In the genomic region with DNA sequence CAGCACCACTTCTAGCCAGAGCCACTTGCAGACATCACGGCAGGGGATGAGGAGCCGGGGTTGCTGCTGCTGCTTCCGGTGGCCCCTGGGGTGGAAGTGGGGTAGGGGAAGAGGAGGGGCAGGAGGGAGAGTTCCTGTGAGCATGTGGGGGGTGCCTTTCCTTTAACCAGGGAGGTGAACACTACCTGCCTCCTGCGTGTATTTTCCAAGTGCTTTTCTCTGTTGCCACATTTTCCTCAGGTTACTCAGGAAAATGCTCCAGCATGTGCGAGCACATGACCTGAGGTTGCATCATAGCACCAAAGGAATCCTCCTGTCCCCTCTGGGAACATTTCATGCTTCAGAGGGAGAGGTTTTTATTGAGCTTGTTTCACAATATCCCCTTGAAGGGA, we compare ENCODE assay signal across 8 cellular contexts. TPM values are rescaled to one million over a fixed set of nuclear protein-coding genes. Genes with fewer than 3 reads are reported as not detected.
A peak's percentile ranks its signal among the peaks of the same experiment; 100 is the strongest.
DNase-seq lines count a peak whose midpoint lies in the region; ATAC-seq and TF ChIP-seq lines count a peak whose summit lies in the region.

No MANE protein-coding gene starts in this region.

- H3K27ac Mint-ChIP-seq in HFFc6: peak overlapping the region; percentile 75
- H3K27ac Mint-ChIP-seq in endothelial cell (ENCODE audit: unreplicated experiment): peak overlapping the region; percentile 97
- H3K27ac Mint-ChIP-seq in natural killer cell treated with Interleukin-12 subunit alpha and Interleukin-12 subunit beta and Interleukin-15 and Interleukin-18, amount 100 ng/mL, for 72 hours: peak overlapping the region; percentile 89 to 96

- H3K4me1 Mint-ChIP-seq in HFFc6 (ENCODE audit: low read depth): peaks cover 18% of the 10 kb centered on the region
- H3K4me1 Mint-ChIP-seq in endothelial cell (ENCODE audit: unreplicated experiment): peaks cover 26% of the 10 kb centered on the region
- peaks cover 14 to 17% of the 10 kb centered on the region in 2 donors for H3K4me1 Mint-ChIP-seq in natural killer cell treated with Interleukin-12 subunit alpha and Interleukin-12 subunit beta and Interleukin-15 and Interleukin-18, amount 100 ng/mL, for 72 hours (ENCODE audit: low read depth in 2 of 2)

- peak; percentile 77 to 87 for ATAC-seq in natural killer cell treated with Interleukin-12 subunit alpha and Interleukin-12 subunit beta and Interleukin-15 and Interleukin-18, amount 100 ng/mL, for 72 hours
- ATAC-seq in HG02973 (IDR thresholded peaks at IDR 0.05; ENCODE audit: unreplicated experiment): no peak
- no peak for ATAC-seq in GM21825 (IDR thresholded peaks at IDR 0.05; ENCODE audit: unreplicated experiment)

- DNase-seq in HFFc6 (peak; percentile 68), endothelial cell (ENCODE audit: low spot score) (peak; percentile 25), NCI-H2081 (lab: John Stamatoyannopoulos, UW) (no peak), 8988T (no peak)
- DNase-seq in activated CD4-positive, alpha-beta T cell treated with anti-CD3 and anti-CD28 coated beads, Interleukin-2, amount 50 U/mL, for 24 hours (ENCODE audit: low read depth in 1 of 2, low spot score in 1 of 2): peak; percentile 30 to 41
- DNase-seq in natural killer cell treated with Interleukin-12 subunit alpha and Interleukin-12 subunit beta and Interleukin-15 and Interleukin-18, amount 100 ng/mL, for 72 hours (ENCODE audit: low spot score): no peak

- no peak overlapping the region; the same call in 1 of the 2 replicates for H3K4me3 Mint-ChIP-seq in HFFc6
- no peak overlapping the region for H3K4me3 Mint-ChIP-seq in endothelial cell (ENCODE audit: unreplicated experiment)
- H3K4me3 Mint-ChIP-seq in natural killer cell treated with Interleukin-12 subunit alpha and Interleukin-12 subunit beta and Interleukin-15 and Interleukin-18, amount 100 ng/mL, for 72 hours: peak overlapping the region; percentile 77

- H3K27me3 Mint-ChIP-seq in HFFc6 (ENCODE audit: insufficient read depth): peaks cover 2% of the 10 kb centered on the region
- no peaks in the 10 kb centered on the region for H3K27me3 Mint-ChIP-seq in endothelial cell (ENCODE audit: unreplicated experiment)
- H3K27me3 Mint-ChIP-seq in natural killer cell treated with Interleukin-12 subunit alpha and Interleukin-12 subunit beta and Interleukin-15 and Interleukin-18, amount 100 ng/mL, for 72 hours: no peaks in the 10 kb centered on the region

- TF ChIP-seq CTCF in HFFc6 (IDR thresholded peaks at IDR 0.05) (no peak), endothelial cell (IDR thresholded peaks at IDR 0.05; ENCODE audit: unreplicated experiment) (no peak)

- H3K36me3 Mint-ChIP-seq in HFFc6 (ENCODE audit: low read depth): peaks cover 40% of the 10 kb centered on the region
- peaks cover 25% of the 10 kb centered on the region for H3K36me3 Mint-ChIP-seq in endothelial cell (ENCODE audit: low read depth, unreplicated experiment)
- no peaks in the 10 kb centered on the region for H3K36me3 Mint-ChIP-seq in natural killer cell treated with Interleukin-12 subunit alpha and Interleukin-12 subunit beta and Interleukin-15 and Interleukin-18, amount 100 ng/mL, for 72 hours

- no peaks in the 10 kb centered on the region for H3K9me3 Mint-ChIP-seq in HFFc6
- no peaks in the 10 kb centered on the region for H3K9me3 Mint-ChIP-seq in endothelial cell (ENCODE audit: unreplicated experiment)
- no peaks in the 10 kb centered on the region for H3K9me3 Mint-ChIP-seq in natural killer cell treated with Interleukin-12 subunit alpha and Interleukin-12 subunit beta and Interleukin-15 and Interleukin-18, amount 100 ng/mL, for 72 hours

RNA-seq across cellular contexts. Expression of a gene that starts 12.2 kb away (rescaled TPM):
- total RNA-seq in HFFc6 (2021; fragmentation: NEBNext Ultra II Directional; extraction: Animal tissue kit (Norgen Biotek cat#: 25700)): 10 to 100 TPM; 43.9 to 51.3 (median 47.8) TPM
- 46.8 TPM for total RNA-seq in endothelial cell (ENCODE audit: unreplicated experiment)
- total RNA-seq in natural killer cell treated with Interleukin-12 subunit alpha and Interleukin-12 subunit beta and Interleukin-15 and Interleukin-18, amount 100 ng/mL, for 72 hours: 10 to 100 TPM; 73.4 to 75.8 TPM

Comparison
In these comparisons a context has a peak if more than half of its experiments do, and no peak if none do; other contexts are left out.
1. DNase-seq: peak in HFFc6 (single experiment), activated CD4-positive, alpha-beta T cell treated with anti-CD3 and anti-CD28 coated beads, Interleukin-2, amount 50 U/mL, for 24 hours (2 of 2) and endothelial cell (single experiment); none in natural killer cell treated with Interleukin-12 subunit alpha and Interleukin-12 subunit beta and Interleukin-15 and Interleukin-18, amount 100 ng/mL, for 72 hours (single experiment), NCI-H2081 (0 of 2) and 8988T (single experiment).
2. ATAC-seq: peak in natural killer cell treated with Interleukin-12 subunit alpha and Interleukin-12 subunit beta and Interleukin-15 and Interleukin-18, amount 100 ng/mL, for 72 hours (2 of 2); none in HG02973 (single experiment) and GM21825 (single experiment).
3. Peak in every context shown above with its lines, with median percentiles within 50 percentile points of each other: H3K27ac Mint-ChIP-seq.